8 cellular contexts compared by ENCODE assay signal in genomic region chr3:115783938-115784738, GRCh38.
DNase-seq lines count a peak whose midpoint lies in the region; ATAC-seq lines count a peak whose summit lies in the region.

No MANE protein-coding gene starts in this region.

- H3K36me3 ChIP-seq in mesenchymal stem cell (ENCODE audit: control insufficient read depth in 1 of 2, insufficient read depth in 2 of 2, low read depth in 1 of 2, low read length in 2 of 2) = no peaks in the 10 kb centered on the region

- peaks cover 9 to 11% of the 10 kb centered on the region in 2 donors for H3K4me1 Mint-ChIP-seq in effector memory CD8-positive, alpha-beta T cell (ENCODE audit: low read depth in 2 of 2)

- H3K14ac ChIP-seq in mesenchymal stem cell (ENCODE audit: low read length in 2 of 2) = peak overlapping the region in 1 of 2 experiments; percentile 44

- peak overlapping the region; percentile 93 for H3K9ac ChIP-seq in mesenchymal stem cell (ENCODE audit: low read length)

- no peaks in the 10 kb centered on the region for H3K27me3 Mint-ChIP-seq in effector memory CD8-positive, alpha-beta T cell

- peaks cover 6% of the 10 kb centered on the region for H3K36me3 Mint-ChIP-seq in effector memory CD8-positive, alpha-beta T cell (ENCODE audit: insufficient read depth)

- peak overlapping the region; percentile 92 for H2BK120ac ChIP-seq in mesenchymal stem cell (ENCODE audit: low read depth, low read length)

- H2AK5ac ChIP-seq in mesenchymal stem cell (ENCODE audit: low read length, severe bottlenecking) = no peak overlapping the region

- H3K4me3 ChIP-seq in mesenchymal stem cell (ENCODE audit: insufficient read depth in 1 of 2, low read depth in 1 of 2, low read length in 2 of 2) = peak overlapping the region; percentile 76 to 78

- H3K18ac ChIP-seq in mesenchymal stem cell (ENCODE audit: low read depth in 1 of 2, low read length in 2 of 2) = peak overlapping the region; percentile 91 to 92

- H3K4me1 ChIP-seq in mesenchymal stem cell (ENCODE audit: control insufficient read depth, insufficient read depth, low read depth, low read length) = no peaks in the 10 kb centered on the region

- under 1% methylated on average over 72 of the region's 81 CpGs for WGBS in mesenchymal stem cell

- H3K27ac ChIP-seq in mesenchymal stem cell (ENCODE audit: low read length, poor library complexity, severe bottlenecking) = peak overlapping the region; percentile 97

- H4K91ac ChIP-seq in mesenchymal stem cell (ENCODE audit: low read length) = peak overlapping the region; percentile 93

- peak overlapping the region; percentile 86 for H2AFZ ChIP-seq in mesenchymal stem cell (ENCODE audit: low read depth, low read length)

- no peak overlapping the region for H4K8ac ChIP-seq in mesenchymal stem cell (ENCODE audit: low read length)

- peak overlapping the region in 1 of 2 experiments; percentile 49 for H2BK12ac ChIP-seq in mesenchymal stem cell (ENCODE audit: low read length in 2 of 2)

- peak; percentile 93 for DNase-seq in COLO829 (ENCODE audit: low spot score)
- peak; percentile 96 for DNase-seq in HT1080 (ENCODE audit: low read depth)
- DNase-seq in NK-92 (lab: John Stamatoyannopoulos, UW; ENCODE audit: unreplicated experiment) = peak; percentile 79
- peak; percentile 95 for DNase-seq in activated CD8-positive, alpha-beta memory T cell treated with anti-CD3 and anti-CD28 coated beads for 24 hours
- peak; percentile 90 to 91 (median 91) for DNase-seq in effector memory CD8-positive, alpha-beta T cell
- peak; percentile 92 for DNase-seq in mesenchymal stem cell
- DNase-seq in stimulated activated CD8-positive, alpha-beta memory T cell treated with anti-CD3 and anti-CD28 coated beads, Interleukin-12 subunit alpha, Interleukin-12 subunit beta, amount 100 ng/mL, for 24 hours (ENCODE audit: extremely low read depth) = peak; percentile 89

- H2BK5ac ChIP-seq in mesenchymal stem cell (ENCODE audit: low read depth, low read length, poor library complexity, severe bottlenecking) = peak overlapping the region; percentile 85

- H3K23ac ChIP-seq in mesenchymal stem cell (ENCODE audit: low read length in 2 of 2) = no peak overlapping the region

- no peaks in the 10 kb centered on the region for H3K9me3 Mint-ChIP-seq in effector memory CD8-positive, alpha-beta T cell

- peak overlapping the region in 1 of 2 experiments; percentile 89 for H3K4ac ChIP-seq in mesenchymal stem cell (ENCODE audit: low read depth in 1 of 2, low read length in 2 of 2)

- H3K4me2 ChIP-seq in mesenchymal stem cell (ENCODE audit: low read length, poor library complexity, severe bottlenecking) = peak overlapping the region; percentile 96

- peak overlapping the region; percentile 89 to 94 for H3K27ac Mint-ChIP-seq in effector memory CD8-positive, alpha-beta T cell

- H3K79me1 ChIP-seq in mesenchymal stem cell (replicated peaks; ENCODE audit: low read length, poor library complexity, severe bottlenecking) = no peaks in the 10 kb centered on the region

- ATAC-seq in GM21381 (IDR thresholded peaks at IDR 0.05; ENCODE audit: unreplicated experiment) = peak; percentile 87
- ATAC-seq in effector memory CD8-positive, alpha-beta T cell (replicated peaks) = peak; percentile 84

- no peaks in the 10 kb centered on the region for H3K27me3 ChIP-seq in mesenchymal stem cell (ENCODE audit: control insufficient read depth in 1 of 2, insufficient read depth in 1 of 2, low read length in 2 of 2)

- no peaks in the 10 kb centered on the region for H3K9me3 ChIP-seq in mesenchymal stem cell (ENCODE audit: control insufficient read depth, low read length)

- H2BK15ac ChIP-seq in mesenchymal stem cell (ENCODE audit: low read depth, poor library complexity, severe bottlenecking) = peak overlapping the region; percentile 46

- peak overlapping the region; percentile 82 for H3K4me3 Mint-ChIP-seq in effector memory CD8-positive, alpha-beta T cell

Comparison
In these comparisons a context has a peak if more than half of its experiments do, and no peak if none do; other contexts are left out.
1. Peak in every context shown above with its lines: DNase-seq, ATAC-seq, H3K4me3 ChIP-seq and H3K27ac ChIP-seq.